ENCODE assay signal across 22 cellular contexts in the genomic region with DNA sequence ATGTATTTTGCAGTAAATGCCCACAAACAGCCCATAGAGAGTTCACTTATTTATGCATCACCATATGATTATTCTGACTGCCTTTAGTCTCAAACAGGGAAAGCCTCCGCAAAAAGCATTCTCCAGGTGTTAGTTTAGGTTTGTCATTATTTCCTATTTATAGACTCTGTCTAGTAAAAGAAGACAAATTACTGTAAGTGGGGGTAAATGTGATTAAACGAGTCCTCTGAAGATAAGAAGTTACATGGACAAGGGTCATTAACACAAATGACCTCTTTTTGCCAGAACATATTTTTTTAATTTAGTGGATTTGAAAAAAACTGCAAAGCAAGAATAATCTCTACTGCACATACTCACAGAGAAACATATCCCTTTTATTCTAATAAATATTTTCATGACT.
"Had no signal": no experiment of that assay in that cellular context is flagged by ENCODE, and none has a peak within 500 bp of the region (broad histone marks: within the 10 kb centered on the region; RNA-seq: fewer than 3 reads in every experiment).

No MANE protein-coding gene starts in this region.

- H3K4me1 Mint-ChIP-seq: activated naive CD4-positive, alpha-beta T cell treated with anti-CD3 and anti-CD28 coated beads, Interleukin-2, amount 10 ng/mL, durations not matched to agents 7 days and 5 days had no signal

- H3K27me3 ChIP-seq: esophagus muscularis mucosa, transverse colon had no signal

- H3K9me3 ChIP-seq: esophagus muscularis mucosa, transverse colon had no signal

- H3K9me3 Mint-ChIP-seq: activated CD4-positive, alpha-beta memory T cell treated with anti-CD3 and anti-CD28 coated beads for 36 hours; activated naive CD4-positive, alpha-beta T cell treated with anti-CD3 and anti-CD28 coated beads, Interleukin-2, amount 10 ng/mL, durations not matched to agents 7 days and 5 days; natural killer cell treated with Interleukin-12 subunit alpha and Interleukin-12 subunit beta and Interleukin-15 and Interleukin-18, amount 100 ng/mL, for 72 hours; stimulated activated naive B cell treated with anti-CD40 and anti-IgM and Interleukin-4, amounts not matched to agents 10 μg/mL and 1 μg/mL and 100 μg/mL, for 72 hours had no signal

- H3K27ac ChIP-seq: coronary artery, esophagus muscularis mucosa, parathyroid adenoma, transverse colon had no signal

- H3K27me3 Mint-ChIP-seq: activated CD4-positive, alpha-beta memory T cell treated with anti-CD3 and anti-CD28 coated beads for 36 hours; activated naive CD4-positive, alpha-beta T cell treated with anti-CD3 and anti-CD28 coated beads, Interleukin-2, amount 10 ng/mL, durations not matched to agents 7 days and 5 days; natural killer cell treated with Interleukin-12 subunit alpha and Interleukin-12 subunit beta and Interleukin-15 and Interleukin-18, amount 100 ng/mL, for 72 hours; stimulated activated naive B cell treated with anti-CD40 and anti-IgM and Interleukin-4, amounts not matched to agents 10 μg/mL and 1 μg/mL and 100 μg/mL, for 72 hours had no signal

- H2AFZ ChIP-seq: parathyroid adenoma had no signal

- H3K36me3 Mint-ChIP-seq: activated naive CD4-positive, alpha-beta T cell treated with anti-CD3 and anti-CD28 coated beads, Interleukin-2, amount 10 ng/mL, durations not matched to agents 7 days and 5 days had no signal

- H3K4me3 ChIP-seq: coronary artery, esophagus muscularis mucosa, smooth muscle cell, transverse colon had no signal

- H3K27ac Mint-ChIP-seq: activated CD4-positive, alpha-beta memory T cell treated with anti-CD3 and anti-CD28 coated beads for 36 hours; activated naive CD4-positive, alpha-beta T cell treated with anti-CD3 and anti-CD28 coated beads, Interleukin-2, amount 10 ng/mL, durations not matched to agents 7 days and 5 days; natural killer cell treated with Interleukin-12 subunit alpha and Interleukin-12 subunit beta and Interleukin-15 and Interleukin-18, amount 100 ng/mL, for 72 hours; stimulated activated naive B cell treated with anti-CD40 and anti-IgM and Interleukin-4, amounts not matched to agents 10 μg/mL and 1 μg/mL and 100 μg/mL, for 72 hours had no signal

- H3K4me3 Mint-ChIP-seq: activated CD4-positive, alpha-beta memory T cell treated with anti-CD3 and anti-CD28 coated beads for 36 hours; activated naive CD4-positive, alpha-beta T cell treated with anti-CD3 and anti-CD28 coated beads, Interleukin-2, amount 10 ng/mL, durations not matched to agents 7 days and 5 days; natural killer cell treated with Interleukin-12 subunit alpha and Interleukin-12 subunit beta and Interleukin-15 and Interleukin-18, amount 100 ng/mL, for 72 hours; stimulated activated naive B cell treated with anti-CD40 and anti-IgM and Interleukin-4, amounts not matched to agents 10 μg/mL and 1 μg/mL and 100 μg/mL, for 72 hours had no signal

- H3K4me2 ChIP-seq: smooth muscle cell had no signal

- ATAC-seq: natural killer cell treated with Interleukin-12 subunit alpha and Interleukin-12 subunit beta and Interleukin-15 and Interleukin-18, amount 100 ng/mL, for 72 hours; sciatic nerve; stimulated activated naive B cell treated with anti-CD40 and anti-IgM and Interleukin-4, amounts not matched to agents 10 μg/mL and 1 μg/mL and 100 μg/mL, for 72 hours had no signal

- DNase-seq: activated CD4-positive, alpha-beta memory T cell treated with anti-CD3 and anti-CD28 coated beads for 36 hours; activated CD4-positive, alpha-beta T cell treated with anti-CD3 and anti-CD28 coated beads for 4 hours; activated CD4-positive, CD25-positive, alpha-beta regulatory T cell; activated naive CD4-positive, alpha-beta T cell treated with anti-CD3 and anti-CD28 coated beads, Interleukin-2, amount 10 ng/mL, durations not matched to agents 7 days and 5 days; activated T-cell treated with anti-CD3 and anti-CD28 coated beads, Interleukin-2, amount 50 U/mL, for 48 hours; amygdala; cerebellar nuclear complex; hypothalamus; stimulated activated CD4-positive, alpha-beta T cell treated with anti-CD3 and anti-CD28 coated beads, Interleukin-2, amount 100 ng/mL, for 48 hours; stimulated activated CD8-positive, alpha-beta memory T cell treated with anti-CD3 and anti-CD28 coated beads, Interleukin-4, amount 100 ng/mL, for 48 hours; stimulated activated naive B cell treated with anti-CD40 and anti-IgM and Interleukin-4, amounts not matched to agents 10 μg/mL and 1 μg/mL and 100 μg/mL, for 72 hours; T1000; transverse colon had no signal

- H3K79me2 ChIP-seq: parathyroid adenoma had no signal

- H3K36me3 ChIP-seq: esophagus muscularis mucosa, transverse colon had no signal

- FAIRE-seq: bronchial epithelial cell, frontal cortex, urothelium cell line had no signal

- H3K9ac ChIP-seq: parathyroid adenoma had no signal
